ENCODE assay signal across 1 cellular context in the genomic region with DNA sequence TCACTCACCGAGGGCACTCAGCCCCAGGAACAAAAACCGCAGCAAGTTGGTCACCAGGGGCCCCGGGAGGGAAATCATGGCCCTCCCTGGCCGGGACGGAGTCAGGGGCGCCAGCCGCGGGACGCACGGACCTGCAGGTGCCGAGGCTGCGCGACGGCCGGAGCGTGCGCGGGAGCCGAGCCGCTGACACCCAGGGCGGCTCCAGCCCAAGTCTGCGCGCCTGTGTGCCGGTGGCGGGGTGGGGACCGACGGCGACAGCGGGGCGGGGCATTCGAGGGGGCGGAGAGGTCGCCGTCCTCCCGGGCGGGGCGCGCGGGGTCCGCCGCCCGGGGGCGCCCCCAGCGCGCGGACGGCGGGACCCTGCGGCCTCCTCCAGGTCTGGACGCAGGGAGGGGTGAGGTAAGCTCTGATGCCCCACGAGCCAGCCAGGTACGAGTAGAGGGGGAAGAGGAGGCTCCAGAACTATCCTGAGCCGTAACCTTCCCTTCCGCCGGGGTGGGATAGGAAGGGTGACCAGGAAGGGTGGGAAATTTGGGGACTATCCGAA.
TF ChIP-seq lines count a peak whose summit lies in the region.

A gene with protein sequence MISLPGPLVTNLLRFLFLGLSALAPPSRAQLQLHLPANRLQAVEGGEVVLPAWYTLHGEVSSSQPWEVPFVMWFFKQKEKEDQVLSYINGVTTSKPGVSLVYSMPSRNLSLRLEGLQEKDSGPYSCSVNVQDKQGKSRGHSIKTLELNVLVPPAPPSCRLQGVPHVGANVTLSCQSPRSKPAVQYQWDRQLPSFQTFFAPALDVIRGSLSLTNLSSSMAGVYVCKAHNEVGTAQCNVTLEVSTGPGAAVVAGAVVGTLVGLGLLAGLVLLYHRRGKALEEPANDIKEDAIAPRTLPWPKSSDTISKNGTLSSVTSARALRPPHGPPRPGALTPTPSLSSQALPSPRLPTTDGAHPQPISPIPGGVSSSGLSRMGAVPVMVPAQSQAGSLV (minus strand): TSS at position 214 of the 547 bp plus-strand sequence. CDS start 136 bp downstream, at position 78.

TF ChIP-seq in H1, 55 proteins besides CTCF, POLR2A, EP300 and RAD21:
- TF ChIP-seq CTBP2 (IDR thresholded peaks at IDR 0.05; ENCODE audit: borderline replicate concordance, insufficient read depth, insufficient read length, low read length) (no peak), RXRA (IDR thresholded peaks at IDR 0.05; ENCODE audit: insufficient read depth, low read depth, low read length) (no peak), EZH2 (IDR thresholded peaks at IDR 0.05; ENCODE audit: low read depth, low read length, severe bottlenecking) (peak; percentile 50), CREB1 (IDR thresholded peaks at IDR 0.05) (no peak), SUZ12 (IDR thresholded peaks at IDR 0.05; ENCODE audit: low read length) (peak; percentile 81), NRF1 (IDR thresholded peaks at IDR 0.05; ENCODE audit: low read depth, low read length) (no peak), TAF7 (optimal IDR thresholded peaks at IDR 0.05; ENCODE audit: borderline replicate concordance, low read depth, low read length) (no peak), MAFK (IDR thresholded peaks at IDR 0.05; ENCODE audit: low read depth, low read length) (no peak), JUND (IDR thresholded peaks at IDR 0.05; ENCODE audit: low read length) (no peak)
- TF ChIP-seq, protein P1, sequence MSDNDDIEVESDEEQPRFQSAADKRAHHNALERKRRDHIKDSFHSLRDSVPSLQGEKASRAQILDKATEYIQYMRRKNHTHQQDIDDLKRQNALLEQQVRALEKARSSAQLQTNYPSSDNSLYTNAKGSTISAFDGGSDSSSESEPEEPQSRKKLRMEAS (IDR thresholded peaks at IDR 0.05): peak; percentile 18; the same call in 1 of the 2 replicates
- TF ChIP-seq, protein P2, sequence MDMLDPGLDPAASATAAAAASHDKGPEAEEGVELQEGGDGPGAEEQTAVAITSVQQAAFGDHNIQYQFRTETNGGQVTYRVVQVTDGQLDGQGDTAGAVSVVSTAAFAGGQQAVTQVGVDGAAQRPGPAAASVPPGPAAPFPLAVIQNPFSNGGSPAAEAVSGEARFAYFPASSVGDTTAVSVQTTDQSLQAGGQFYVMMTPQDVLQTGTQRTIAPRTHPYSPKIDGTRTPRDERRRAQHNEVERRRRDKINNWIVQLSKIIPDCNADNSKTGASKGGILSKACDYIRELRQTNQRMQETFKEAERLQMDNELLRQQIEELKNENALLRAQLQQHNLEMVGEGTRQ (IDR thresholded peaks at IDR 0.05; ENCODE audit: low read length): no peak
- TF ChIP-seq, protein P3, sequence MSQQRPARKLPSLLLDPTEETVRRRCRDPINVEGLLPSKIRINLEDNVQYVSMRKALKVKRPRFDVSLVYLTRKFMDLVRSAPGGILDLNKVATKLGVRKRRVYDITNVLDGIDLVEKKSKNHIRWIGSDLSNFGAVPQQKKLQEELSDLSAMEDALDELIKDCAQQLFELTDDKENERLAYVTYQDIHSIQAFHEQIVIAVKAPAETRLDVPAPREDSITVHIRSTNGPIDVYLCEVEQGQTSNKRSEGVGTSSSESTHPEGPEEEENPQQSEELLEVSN (IDR thresholded peaks at IDR 0.05): 0 out of 2 replicates have a peak, but pooled peaks have one; percentile 1
